In the genomic region with DNA sequence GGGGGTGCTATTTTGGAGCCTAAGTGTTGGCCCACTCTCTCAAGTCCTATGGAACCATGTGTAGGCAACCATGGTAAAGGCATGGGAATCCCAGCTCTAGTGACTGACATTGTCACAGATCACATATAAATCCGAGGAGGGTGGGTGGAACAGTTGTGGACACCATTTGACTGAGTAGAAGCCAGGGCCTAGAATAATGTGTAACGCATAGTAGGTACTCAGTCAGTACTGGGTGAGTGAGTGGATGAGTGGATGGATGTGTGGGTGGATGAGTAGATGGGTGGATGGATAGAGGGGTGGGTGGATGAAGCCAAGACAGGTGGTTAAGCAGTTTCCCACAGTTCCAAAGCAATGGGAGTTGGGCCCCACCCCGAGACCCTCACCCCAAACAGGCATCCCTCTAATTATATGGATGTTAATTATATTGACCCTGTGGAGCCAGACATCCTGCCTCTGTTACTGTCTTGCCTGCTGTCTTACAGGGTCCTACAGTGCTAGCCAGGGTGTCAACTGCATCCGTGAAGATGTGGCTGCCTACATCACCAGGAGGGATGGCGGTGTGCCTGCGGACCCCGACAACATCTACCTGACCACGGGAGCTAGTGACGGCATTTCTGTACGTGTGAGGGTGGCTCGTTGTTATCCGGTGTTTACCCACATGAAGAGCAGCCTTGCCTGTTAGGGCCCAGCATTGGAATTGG, we compare ENCODE assay signal across 3 cellular contexts.
TF ChIP-seq lines count a peak whose summit lies in the region.

No MANE protein-coding gene starts in this region.

TF ChIP-seq in HEK293, 187 proteins besides CTCF, POLR2A, EP300 and RAD21:
- TF ChIP-seq, protein P1, sequence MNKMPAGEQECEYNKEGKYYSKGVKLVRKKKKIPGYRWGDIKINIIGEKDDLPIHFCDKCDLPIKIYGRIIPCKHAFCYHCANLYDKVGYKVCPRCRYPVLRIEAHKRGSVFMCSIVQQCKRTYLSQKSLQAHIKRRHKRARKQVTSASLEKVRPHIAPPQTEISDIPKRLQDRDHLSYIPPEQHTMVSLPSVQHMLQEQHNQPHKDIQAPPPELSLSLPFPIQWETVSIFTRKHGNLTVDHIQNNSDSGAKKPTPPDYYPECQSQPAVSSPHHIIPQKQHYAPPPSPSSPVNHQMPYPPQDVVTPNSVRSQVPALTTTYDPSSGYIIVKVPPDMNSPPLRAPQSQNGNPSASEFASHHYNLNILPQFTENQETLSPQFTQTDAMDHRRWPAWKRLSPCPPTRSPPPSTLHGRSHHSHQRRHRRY (tag by site-specific recombination; IDR thresholded peaks at IDR 0.05): no peak
- TF ChIP-seq ZFHX2 (tag by site-specific recombination; conservative IDR thresholded peaks at IDR 0.05): peak; percentile 57
- peak; percentile 64; the same call in 1 of the 2 replicates for TF ChIP-seq EGR2 (tag by site-specific recombination; IDR thresholded peaks at IDR 0.05; ENCODE audit: low read depth)

TF ChIP-seq in K562, 482 proteins besides CTCF, POLR2A, EP300 and RAD21:
- TF ChIP-seq CBX2 (IDR thresholded peaks at IDR 0.05; ENCODE audit: insufficient read depth, low read length, poor library complexity, severe bottlenecking): no peak
- peak; percentile 64; the same call in 1 of the 2 replicates for TF ChIP-seq ZKSCAN1 (IDR thresholded peaks at IDR 0.05; ENCODE audit: low read depth, low read length)

TF ChIP-seq in SK-N-SH, 30 proteins besides CTCF, POLR2A, EP300 and RAD21:
- TF ChIP-seq GATA2 (CRISPR knock-in tag; IDR thresholded peaks at IDR 0.05) (no peak), RFX5 (IDR thresholded peaks at IDR 0.05; ENCODE audit: low read length) (no peak), TCF12 (IDR thresholded peaks at IDR 0.05) (no peak), TEAD4 (IDR thresholded peaks at IDR 0.05; ENCODE audit: borderline replicate concordance, insufficient read depth) (no peak), ZBTB33 (IDR thresholded peaks at IDR 0.05; ENCODE audit: borderline replicate concordance, low read depth) (no peak), SIN3A (IDR thresholded peaks at IDR 0.05; ENCODE audit: borderline replicate concordance, low read depth, low read length) (no peak)
- TF ChIP-seq, protein P2, sequence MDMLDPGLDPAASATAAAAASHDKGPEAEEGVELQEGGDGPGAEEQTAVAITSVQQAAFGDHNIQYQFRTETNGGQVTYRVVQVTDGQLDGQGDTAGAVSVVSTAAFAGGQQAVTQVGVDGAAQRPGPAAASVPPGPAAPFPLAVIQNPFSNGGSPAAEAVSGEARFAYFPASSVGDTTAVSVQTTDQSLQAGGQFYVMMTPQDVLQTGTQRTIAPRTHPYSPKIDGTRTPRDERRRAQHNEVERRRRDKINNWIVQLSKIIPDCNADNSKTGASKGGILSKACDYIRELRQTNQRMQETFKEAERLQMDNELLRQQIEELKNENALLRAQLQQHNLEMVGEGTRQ (IDR thresholded peaks at IDR 0.05; ENCODE audit: borderline replicate concordance, low read depth, low read length): no peak
TF ChIP-seq in SK-N-SH: peak in this region for 0.
